22 cellular contexts compared by ENCODE assay signal in the genomic region with DNA sequence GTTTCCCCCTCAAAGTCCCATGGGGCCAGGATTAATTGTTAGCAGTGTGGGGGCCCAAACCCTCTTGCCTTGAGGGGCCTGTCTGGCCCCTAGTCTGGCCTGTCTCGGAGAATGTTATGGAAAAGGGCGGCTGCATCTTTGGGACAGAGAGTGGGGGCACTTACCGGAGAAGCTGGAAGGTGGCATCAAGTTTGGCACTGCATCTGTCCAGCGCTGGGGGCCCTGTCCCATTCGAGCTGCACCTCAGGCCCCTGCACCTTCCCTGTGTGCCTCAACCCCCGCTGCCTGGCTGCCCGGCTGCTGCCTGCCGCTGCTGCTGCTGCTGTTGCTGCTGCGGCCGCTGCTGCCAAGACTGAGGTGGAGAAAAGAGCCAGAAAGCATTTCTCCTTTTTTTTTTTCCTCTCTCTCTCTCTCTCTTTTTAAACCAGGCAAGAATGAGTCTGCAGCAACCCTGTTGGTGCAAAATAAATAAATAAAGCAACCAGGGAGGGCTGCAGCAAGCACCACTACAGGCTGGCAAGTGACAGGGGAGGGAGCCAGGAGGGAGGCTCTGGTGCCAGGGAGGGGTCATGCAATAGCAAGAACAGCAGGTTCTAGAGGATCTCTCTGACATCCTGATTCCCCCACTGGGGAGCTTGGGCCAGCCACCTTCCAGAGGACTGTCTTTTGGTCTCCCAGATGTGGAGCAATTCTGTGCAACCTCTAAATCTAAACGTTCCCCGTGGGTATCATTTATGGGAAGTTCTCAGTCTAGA. TPM values are rescaled to one million over a fixed set of nuclear protein-coding genes. Genes with fewer than 3 reads are reported as not detected.
"Had no signal": no experiment of that assay in that cellular context is flagged by ENCODE, and none has a peak within 500 bp of the region (broad histone marks: within the 10 kb centered on the region; RNA-seq: fewer than 3 reads in every experiment).

A gene with protein sequence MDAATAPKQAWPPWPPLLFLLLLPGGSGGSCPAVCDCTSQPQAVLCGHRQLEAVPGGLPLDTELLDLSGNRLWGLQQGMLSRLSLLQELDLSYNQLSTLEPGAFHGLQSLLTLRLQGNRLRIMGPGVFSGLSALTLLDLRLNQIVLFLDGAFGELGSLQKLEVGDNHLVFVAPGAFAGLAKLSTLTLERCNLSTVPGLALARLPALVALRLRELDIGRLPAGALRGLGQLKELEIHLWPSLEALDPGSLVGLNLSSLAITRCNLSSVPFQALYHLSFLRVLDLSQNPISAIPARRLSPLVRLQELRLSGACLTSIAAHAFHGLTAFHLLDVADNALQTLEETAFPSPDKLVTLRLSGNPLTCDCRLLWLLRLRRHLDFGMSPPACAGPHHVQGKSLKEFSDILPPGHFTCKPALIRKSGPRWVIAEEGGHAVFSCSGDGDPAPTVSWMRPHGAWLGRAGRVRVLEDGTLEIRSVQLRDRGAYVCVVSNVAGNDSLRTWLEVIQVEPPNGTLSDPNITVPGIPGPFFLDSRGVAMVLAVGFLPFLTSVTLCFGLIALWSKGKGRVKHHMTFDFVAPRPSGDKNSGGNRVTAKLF (minus strand): TSS at position 354 of the 755 bp plus-strand sequence. CDS start 2,715 bp downstream, outside the sequence.

- H3K4me3 Mint-ChIP-seq: activated naive CD4-positive, alpha-beta T cell treated with anti-CD3 and anti-CD28 coated beads, Interleukin-2, amount 10 ng/mL, durations not matched to agents 7 days and 5 days; dendritic cell treated with granulocyte-macrophage colony-stimulating factor and Interleukin-4, amounts not matched to agents 40 ng/mL and 50 ng/mL, for 4 days; type B pancreatic cell had no signal

- H3K4me1 ChIP-seq: ascending aorta, breast epithelium, heart left ventricle had no signal

- ATAC-seq: heart left ventricle, left cardiac atrium had no signal

- H3K4me3 ChIP-seq: ascending aorta, breast epithelium, heart left ventricle, skin epidermis had no signal

- H3K36me3 ChIP-seq: ascending aorta, breast epithelium, neutrophil had no signal

- H3K27me3 ChIP-seq: ascending aorta, breast epithelium had no signal

- H3K9me3 ChIP-seq: ascending aorta, breast epithelium, heart left ventricle, neutrophil had no signal

- DNase-seq: activated CD4-positive, alpha-beta T cell treated with anti-CD3 and anti-CD28 coated beads, Interleukin-2, amount 50 U/mL, for 1 hour; activated naive CD4-positive, alpha-beta T cell treated with anti-CD3 and anti-CD28 coated beads, Interleukin-2, amount 10 ng/mL, durations not matched to agents 7 days and 5 days; cerebellar nuclear complex; effector memory CD4-positive, alpha-beta T cell; heart left ventricle; left cardiac atrium; retina; stimulated activated CD4-positive, alpha-beta T cell treated with anti-CD3 and anti-CD28 coated beads, Interleukin-4, amount 100 ng/mL, for 24 hours; stimulated activated naive CD4-positive, alpha-beta T cell treated with Interleukin-2 at 50 U/mL for 16 hours; substantia nigra; T-helper 9 cell had no signal

- H3K9ac ChIP-seq: parathyroid adenoma had no signal

- H3K36me3 Mint-ChIP-seq: activated naive CD4-positive, alpha-beta T cell treated with anti-CD3 and anti-CD28 coated beads, Interleukin-2, amount 10 ng/mL, durations not matched to agents 7 days and 5 days; type B pancreatic cell had no signal

- H3K27ac ChIP-seq: ascending aorta, breast epithelium, heart left ventricle, neutrophil, parathyroid adenoma, skin epidermis had no signal

- H3K9me3 Mint-ChIP-seq: activated naive CD4-positive, alpha-beta T cell treated with anti-CD3 and anti-CD28 coated beads, Interleukin-2, amount 10 ng/mL, durations not matched to agents 7 days and 5 days; activated T-helper 2 cell treated with anti-CD3 and anti-CD28 coated beads, Interferon-gamma antibody, Interleukin-2, Interleukin-4, amounts not matched to agents 10 μg/mL and 5 μg/mL and 100 μg/mL, durations not matched to agents 14 hours and 24 hours and 36 hours; dendritic cell treated with granulocyte-macrophage colony-stimulating factor and Interleukin-4, amounts not matched to agents 40 ng/mL and 50 ng/mL, for 4 days; type B pancreatic cell had no signal

- H3K27ac Mint-ChIP-seq: activated naive CD4-positive, alpha-beta T cell treated with anti-CD3 and anti-CD28 coated beads, Interleukin-2, amount 10 ng/mL, durations not matched to agents 7 days and 5 days; activated T-helper 2 cell treated with anti-CD3 and anti-CD28 coated beads, Interferon-gamma antibody, Interleukin-2, Interleukin-4, amounts not matched to agents 10 μg/mL and 5 μg/mL and 100 μg/mL, durations not matched to agents 14 hours and 24 hours and 36 hours; dendritic cell treated with granulocyte-macrophage colony-stimulating factor and Interleukin-4, amounts not matched to agents 40 ng/mL and 50 ng/mL, for 4 days; type B pancreatic cell had no signal

RNA-seq across cellular contexts. Expression of the gene that starts here (rescaled TPM):
- total RNA-seq: activated T-helper 2 cell treated with anti-CD3 and anti-CD28 coated beads, Interferon-gamma antibody, Interleukin-2, Interleukin-4, amounts not matched to agents 10 μg/mL and 5 μg/mL and 100 μg/mL, durations not matched to agents 14 hours and 24 hours and 36 hours; ascending aorta; epithelial cell of proximal tubule; frontal cortex; lung microvascular endothelial cell had no signal
